Comparison of ENCODE assay signal across 8 cellular contexts in genomic region chr14:64682173-64682710, GRCh38. TPM values are rescaled to one million over a fixed set of nuclear protein-coding genes. Genes with fewer than 3 reads are reported as not detected.
DNase-seq lines count a peak whose midpoint lies in the region; ATAC-seq, FAIRE-seq and TF ChIP-seq lines count a peak whose summit lies in the region.

No MANE protein-coding gene starts in this region.

- CTCF ChIA-PET in H1 (lab: Charles Lee; ENCODE audit: partially characterized antibody) = interaction anchor here (0.7 to 3.1 kb wide), 17 partner anchors 9 to 209 kb away, joined by 3 to 23 read pairs (median 4); partner anchors contain the start of gene HSPA2

- no peak overlapping the region for H3K27ac Mint-ChIP-seq in activated T-helper 17 cell treated with anti-CD3 and anti-CD28 coated beads, Interleukin-2, amount 50 U/mL, for 72 hours
- H3K27ac Mint-ChIP-seq in activated T-helper 2 cell treated with anti-CD3 and anti-CD28 coated beads, Interferon-gamma antibody, Interleukin-2, Interleukin-4, amounts not matched to agents 10 μg/mL and 5 μg/mL and 100 μg/mL, durations not matched to agents 14 hours and 24 hours and 36 hours = no peak overlapping the region
- H3K27ac Mint-ChIP-seq in stimulated activated naive B cell treated with anti-CD40 and anti-IgM and Interleukin-4, amounts not matched to agents 10 μg/mL and 1 μg/mL and 100 μg/mL, for 72 hours = no peak overlapping the region

- no peak overlapping the region for H3K4ac ChIP-seq in H1 (replicated peaks; ENCODE audit: insufficient read length, low read depth, low read length)

- H2AFZ ChIP-seq in H1 (ENCODE audit: low read length) = peak overlapping the region; percentile 21; the same call in 1 of the 2 replicates

- H4K8ac ChIP-seq in H1 (ENCODE audit: extremely low read depth, insufficient read depth, low read length) = peak overlapping the region; percentile 53; the same call in 1 of the 2 replicates

- no peaks in the 10 kb centered on the region for H3K9me3 ChIP-seq in H1 (ENCODE audit: insufficient read depth in 2 of 2, low read depth in 1 of 2, low read length in 1 of 2)
- H3K9me3 ChIP-seq in liver (ENCODE audit: control insufficient read depth in 4 of 4, low read length in 3 of 4) = no peaks in the 10 kb centered on the region
- no peaks in the 10 kb centered on the region for H3K9me3 ChIP-seq in suprapubic skin

- H3K18ac ChIP-seq in H1 (ENCODE audit: extremely low read depth, low read length) = peak overlapping the region; percentile 28; the same call in 1 of the 2 replicates

- no peak for ATAC-seq in activated T-helper 17 cell treated with anti-CD3 and anti-CD28 coated beads, Interleukin-2, amount 50 U/mL, for 72 hours (replicated peaks)
- no peak for ATAC-seq in stimulated activated naive B cell treated with anti-CD40 and anti-IgM and Interleukin-4, amounts not matched to agents 10 μg/mL and 1 μg/mL and 100 μg/mL, for 72 hours (replicated peaks)
- no peak for ATAC-seq in HG02884 (IDR thresholded peaks at IDR 0.05; ENCODE audit: unreplicated experiment)

- H3K27me3 ChIP-seq in H1 (replicated peaks in 1 of 4; ENCODE audit: control insufficient read depth in 3 of 4, extremely low read depth in 1 of 4, insufficient read depth in 3 of 4, low read length in 3 of 4) (peaks cover 0 to under 1% (median 0%) of the 10 kb centered on the region in 4 experiments; a peak in 1 of 7 replicates), liver (ENCODE audit: control insufficient read depth in 4 of 4, insufficient read depth in 4 of 4, low read length in 3 of 4) (no peaks in the 10 kb centered on the region), suprapubic skin (no peaks in the 10 kb centered on the region)

- H3K4me2 ChIP-seq in H1 (ENCODE audit: insufficient read depth in 1 of 2, low read depth in 2 of 2, low read length in 2 of 2) = no peak overlapping the region

- WGBS in H1 (ENCODE audit: extremely low coverage in 1 of 2, insufficient coverage in 1 of 2, insufficient read length in 1 of 2, insufficient replicate concordance in 2 of 2, low coverage in 1 of 2, low lambda C conversion rate in 2 of 2, missing lambda C conversion rate in 1 of 2), 2 experiments = 77% methylated on average over 8 of the region's 8 CpGs; no CpG with 5 or more reads in 1 of the 2 experiments
- WGBS in liver = 71% methylated on average over 8 of the region's 8 CpGs
- WGBS in suprapubic skin = 37% methylated on average over 6 of the region's 8 CpGs

- TF ChIP-seq RAD21 in H1 (IDR thresholded peaks at IDR 0.05 in 1 of 2, conservative IDR thresholded peaks at IDR 0.05 in 1 of 2; ENCODE audit: low read depth in 2 of 2, low read length in 2 of 2) = peak; percentile 18 to 53; a peak in 3 of 4 replicates
- TF ChIP-seq RAD21 in liver (IDR thresholded peaks at IDR 0.05) = no peak

- H3K9ac ChIP-seq in H1 (replicated peaks in 1 of 4; ENCODE audit: extremely low read depth in 1 of 4, low read depth in 3 of 4, low read length in 3 of 4) = no peak overlapping the region
- H3K9ac ChIP-seq in liver (ENCODE audit: low read depth in 1 of 2, low read length in 2 of 2) = no peak overlapping the region

- H4K91ac ChIP-seq in H1 (replicated peaks; ENCODE audit: insufficient read length, low read length) = peak overlapping the region; percentile 58

- no peaks in the 10 kb centered on the region; the same call in 1 of the 2 replicates for H3K23me2 ChIP-seq in H1 (ENCODE audit: low read depth, low read length)

- no peaks in the 10 kb centered on the region for H3K79me2 ChIP-seq in H1 (ENCODE audit: control insufficient read depth in 1 of 2, insufficient read depth in 2 of 2, low read length in 2 of 2)

- no peak overlapping the region for H3K23ac ChIP-seq in H1 (ENCODE audit: insufficient read length)

- H4K5ac ChIP-seq in H1 (ENCODE audit: insufficient read length, low read depth, low read length) = no peak overlapping the region

- H3K4me3 Mint-ChIP-seq in activated T-helper 17 cell treated with anti-CD3 and anti-CD28 coated beads, Interleukin-2, amount 50 U/mL, for 72 hours = no peak overlapping the region
- H3K4me3 Mint-ChIP-seq in activated T-helper 2 cell treated with anti-CD3 and anti-CD28 coated beads, Interferon-gamma antibody, Interleukin-2, Interleukin-4, amounts not matched to agents 10 μg/mL and 5 μg/mL and 100 μg/mL, durations not matched to agents 14 hours and 24 hours and 36 hours (ENCODE audit: low read depth) = no peak overlapping the region
- no peak overlapping the region for H3K4me3 Mint-ChIP-seq in stimulated activated naive B cell treated with anti-CD40 and anti-IgM and Interleukin-4, amounts not matched to agents 10 μg/mL and 1 μg/mL and 100 μg/mL, for 72 hours

- DNase-seq in M059J (ENCODE audit: low read depth) = peak; percentile 32
- peak in 1 of 2 experiments; percentile 57 for DNase-seq in H1 (ENCODE audit: low read depth in 1 of 2, low spot score in 2 of 2)
- no peak for DNase-seq in suprapubic skin (ENCODE audit: low spot score in 2 of 2)
- DNase-seq in activated T-helper 2 cell treated with anti-CD3 and anti-CD28 coated beads, Interferon-gamma antibody, Interleukin-2, Interleukin-4, amounts not matched to agents 10 μg/mL and 5 μg/mL and 100 μg/mL, durations not matched to agents 14 hours and 24 hours and 36 hours (ENCODE audit: low spot score) = no peak
- DNase-seq in stimulated activated naive B cell treated with anti-CD40 and anti-IgM and Interleukin-4, amounts not matched to agents 10 μg/mL and 1 μg/mL and 100 μg/mL, for 72 hours = no peak

- H3K27ac ChIP-seq in H1 (ENCODE audit: low read depth, low read length) (no peak overlapping the region; the same call in 1 of the 2 replicates), liver (ENCODE audit: low read depth in 1 of 2, low read length in 2 of 2) (no peak overlapping the region), suprapubic skin (peak overlapping the region; percentile 77)

- H2BK12ac ChIP-seq in H1 (ENCODE audit: low read depth, low read length) = 0 out of 2 replicates have a peak overlapping the region, but pooled peaks have one; percentile 33

- H4K20me1 ChIP-seq in H1 (replicated peaks in 1 of 2; ENCODE audit: control insufficient read depth in 1 of 2, insufficient read depth in 2 of 2, low read length in 2 of 2) = no peaks in the 10 kb centered on the region

- H3K4me1 ChIP-seq in H1 (replicated peaks in 1 of 4; ENCODE audit: control insufficient read depth in 3 of 4, insufficient read depth in 4 of 4, low read length in 3 of 4) (peaks cover 0 to 14% (median 6%) of the 10 kb centered on the region in 4 experiments; a peak in 5 of 7 replicates), liver (ENCODE audit: control insufficient read depth in 4 of 4, insufficient read depth in 4 of 4, low read length in 3 of 4) (no peaks in the 10 kb centered on the region), suprapubic skin (peaks cover 50% of the 10 kb centered on the region)

- no peaks in the 10 kb centered on the region for H3K27me3 Mint-ChIP-seq in activated T-helper 17 cell treated with anti-CD3 and anti-CD28 coated beads, Interleukin-2, amount 50 U/mL, for 72 hours
- no peaks in the 10 kb centered on the region for H3K27me3 Mint-ChIP-seq in activated T-helper 2 cell treated with anti-CD3 and anti-CD28 coated beads, Interferon-gamma antibody, Interleukin-2, Interleukin-4, amounts not matched to agents 10 μg/mL and 5 μg/mL and 100 μg/mL, durations not matched to agents 14 hours and 24 hours and 36 hours (ENCODE audit: low read depth)
- H3K27me3 Mint-ChIP-seq in stimulated activated naive B cell treated with anti-CD40 and anti-IgM and Interleukin-4, amounts not matched to agents 10 μg/mL and 1 μg/mL and 100 μg/mL, for 72 hours = no peaks in the 10 kb centered on the region

- no peak for TF ChIP-seq EP300 in H1 (IDR thresholded peaks at IDR 0.05; ENCODE audit: borderline replicate concordance in 1 of 2, low read depth in 2 of 2, low read length in 2 of 2)
- no peak for TF ChIP-seq EP300 in suprapubic skin (IDR thresholded peaks at IDR 0.05)

- H3K36me3 Mint-ChIP-seq in activated T-helper 17 cell treated with anti-CD3 and anti-CD28 coated beads, Interleukin-2, amount 50 U/mL, for 72 hours (ENCODE audit: low read depth) = no peaks in the 10 kb centered on the region
- H3K36me3 Mint-ChIP-seq in activated T-helper 2 cell treated with anti-CD3 and anti-CD28 coated beads, Interferon-gamma antibody, Interleukin-2, Interleukin-4, amounts not matched to agents 10 μg/mL and 5 μg/mL and 100 μg/mL, durations not matched to agents 14 hours and 24 hours and 36 hours (ENCODE audit: low read depth) = no peaks in the 10 kb centered on the region
- H3K36me3 Mint-ChIP-seq in stimulated activated naive B cell treated with anti-CD40 and anti-IgM and Interleukin-4, amounts not matched to agents 10 μg/mL and 1 μg/mL and 100 μg/mL, for 72 hours = no peaks in the 10 kb centered on the region

- H3K56ac ChIP-seq in H1 (replicated peaks; ENCODE audit: insufficient read length, low read depth, low read length) = no peak overlapping the region

- no peaks in the 10 kb centered on the region for H3K79me1 ChIP-seq in H1 (ENCODE audit: low read depth, low read length)

- H3K4me3 ChIP-seq in H1 (ENCODE audit: extremely low read depth in 1 of 4, insufficient read depth in 2 of 4, low read depth in 3 of 4, low read length in 4 of 4) = no peak overlapping the region
- H3K4me3 ChIP-seq in liver (ENCODE audit: low read depth in 1 of 3, low read length in 3 of 3) = no peak overlapping the region
- H3K4me3 ChIP-seq in suprapubic skin = no peak overlapping the region

- TF ChIP-seq CTCF in H1 (IDR thresholded peaks at IDR 0.05; ENCODE audit: control extremely low read depth in 1 of 3, insufficient read depth in 1 of 3, low read depth in 1 of 3, low read length in 3 of 3) = peak; percentile 43 to 66 (median 47)
- no peak for TF ChIP-seq CTCF in liver (IDR thresholded peaks at IDR 0.05; ENCODE audit: low read depth, low read length, missing input control)
- peak in 1 of 2 donors; percentile 25 for TF ChIP-seq CTCF in suprapubic skin (IDR thresholded peaks at IDR 0.05)

- FAIRE-seq in H1 (lab: Jason Lieb, UNC) = no peak

- peak overlapping the region; percentile 66; the same call in 1 of the 2 replicates for H2BK5ac ChIP-seq in H1 (ENCODE audit: low read depth, low read length)

- peaks cover 3% of the 10 kb centered on the region for H3K4me1 Mint-ChIP-seq in activated T-helper 17 cell treated with anti-CD3 and anti-CD28 coated beads, Interleukin-2, amount 50 U/mL, for 72 hours
- peaks cover 3% of the 10 kb centered on the region for H3K4me1 Mint-ChIP-seq in activated T-helper 2 cell treated with anti-CD3 and anti-CD28 coated beads, Interferon-gamma antibody, Interleukin-2, Interleukin-4, amounts not matched to agents 10 μg/mL and 5 μg/mL and 100 μg/mL, durations not matched to agents 14 hours and 24 hours and 36 hours (ENCODE audit: low read depth)
- H3K4me1 Mint-ChIP-seq in stimulated activated naive B cell treated with anti-CD40 and anti-IgM and Interleukin-4, amounts not matched to agents 10 μg/mL and 1 μg/mL and 100 μg/mL, for 72 hours = no peaks in the 10 kb centered on the region

- intact Hi-C loops in activated T-helper 2 cell treated with anti-CD3 and anti-CD28 coated beads, Interferon-gamma antibody, Interleukin-2, Interleukin-4, amounts not matched to agents 10 μg/mL and 5 μg/mL and 100 μg/mL, durations not matched to agents 14 hours and 24 hours and 36 hours (cut with micrococcal nuclease) = no loop called here

- POLR2A ChIA-PET in H1 (lab: Charles Lee; ENCODE audit: partially characterized antibody) = interaction anchor here (1.1 to 1.6 kb wide), 4 partner anchors 10 to 68 kb away, joined by 3 to 6 read pairs (median 4); no protein-coding TSS in a partner anchor

- H3K14ac ChIP-seq in H1 (ENCODE audit: insufficient read length) = no peak overlapping the region

- no peak overlapping the region for H2BK120ac ChIP-seq in H1 (replicated peaks; ENCODE audit: low read depth, low read length)

- H2AK5ac ChIP-seq in H1 (ENCODE audit: low read depth, low read length) = no peak overlapping the region

- H3K36me3 ChIP-seq in H1 (ENCODE audit: control insufficient read depth in 2 of 4, insufficient read depth in 4 of 4, low read length in 3 of 4) (no peaks in the 10 kb centered on the region), liver (ENCODE audit: control insufficient read depth in 4 of 4, insufficient read depth in 3 of 4, low read depth in 1 of 4, low read length in 3 of 4) (no peaks in the 10 kb centered on the region), suprapubic skin (no peaks in the 10 kb centered on the region)

- no peak for TF ChIP-seq POLR2A in H1 (IDR thresholded peaks at IDR 0.05; ENCODE audit: control extremely low read depth in 1 of 2, low read depth in 2 of 2, low read length in 2 of 2)
- TF ChIP-seq POLR2A in suprapubic skin (IDR thresholded peaks at IDR 0.05) = no peak

- H2BK15ac ChIP-seq in H1 (ENCODE audit: low read length) = peak overlapping the region; percentile 8; the same call in 1 of the 2 replicates

- no peak overlapping the region; the same call in 1 of the 2 replicates for H2BK20ac ChIP-seq in H1 (ENCODE audit: low read length)

- no peaks in the 10 kb centered on the region for H3K9me3 Mint-ChIP-seq in activated T-helper 17 cell treated with anti-CD3 and anti-CD28 coated beads, Interleukin-2, amount 50 U/mL, for 72 hours
- H3K9me3 Mint-ChIP-seq in activated T-helper 2 cell treated with anti-CD3 and anti-CD28 coated beads, Interferon-gamma antibody, Interleukin-2, Interleukin-4, amounts not matched to agents 10 μg/mL and 5 μg/mL and 100 μg/mL, durations not matched to agents 14 hours and 24 hours and 36 hours = no peaks in the 10 kb centered on the region
- H3K9me3 Mint-ChIP-seq in stimulated activated naive B cell treated with anti-CD40 and anti-IgM and Interleukin-4, amounts not matched to agents 10 μg/mL and 1 μg/mL and 100 μg/mL, for 72 hours = no peaks in the 10 kb centered on the region

RNA-seq across cellular contexts. Expression of gene PLEKHG3, which starts 22.0 kb away (rescaled TPM):
- total RNA-seq in M059J (2014; rRNA removed; shearing (Covaris generic)) = 6.8 and 13.8 TPM in 2 replicates
- 89.1 and 90.6 TPM in 2 replicates for total RNA-seq in H1 (2021; fragmentation: NEBNext Ultra II Directional; extraction: Animal tissue kit (Norgen Biotek cat#: 25700))
- polyA plus RNA-seq in H1 (2011; rRNA removed) (43.4 and 52.2 TPM in 2 replicates), liver (10 to 100 TPM in 1 of 2 donors, 1 to 10 TPM in 1; 8.4 to 21.3 TPM)
- polyA plus RNA-seq in H1 (2011; cell fraction: cytosol; rRNA removed) = 47.9 TPM
- 122 TPM for polyA plus RNA-seq in H1 (2011; cell fraction: nucleus; rRNA removed)
- 38.4 to 58.9 TPM (median 52.0 TPM) in 4 replicates for polyA plus RNA-seq in H1 (2012, experiment 1 of 2)
- 33.1 TPM for polyA plus RNA-seq in H1 (2012, experiment 2 of 2)
- 25.1 TPM for polyA plus RNA-seq in H1 (2013, experiment 1 of 2)
- polyA plus RNA-seq in H1 (2013, experiment 2 of 2) = 24.3 TPM
- polyA minus RNA-seq in H1 (2011; rRNA and poly(A)+ RNA removed) = 67.8 and 88.3 TPM in 2 replicates
- 45.6 TPM for polyA minus RNA-seq in H1 (2011; cell fraction: cytosol; rRNA and poly(A)+ RNA removed)
- polyA minus RNA-seq in H1 (2011; cell fraction: nucleus; rRNA and poly(A)+ RNA removed) = 80.2 TPM
- total RNA-seq in liver (10 to 100 TPM; 14.5 to 14.7 TPM), suprapubic skin (100 to 1,000 TPM in 1 of 4 donors, 10 to 100 TPM in 3; 60.4 to 140 (median 96.5) TPM)
- total RNA-seq in activated T-helper 17 cell treated with anti-CD3 and anti-CD28 coated beads, Interleukin-2, amount 50 U/mL, for 72 hours = 10 to 100 TPM; 17.2 to 19.2 TPM
- total RNA-seq in activated T-helper 2 cell treated with anti-CD3 and anti-CD28 coated beads, Interferon-gamma antibody, Interleukin-2, Interleukin-4, amounts not matched to agents 10 μg/mL and 5 μg/mL and 100 μg/mL, durations not matched to agents 14 hours and 24 hours and 36 hours = 1.0 and 1.9 TPM in 2 replicates
